8 cellular contexts compared by ENCODE assay signal in the genomic region with DNA sequence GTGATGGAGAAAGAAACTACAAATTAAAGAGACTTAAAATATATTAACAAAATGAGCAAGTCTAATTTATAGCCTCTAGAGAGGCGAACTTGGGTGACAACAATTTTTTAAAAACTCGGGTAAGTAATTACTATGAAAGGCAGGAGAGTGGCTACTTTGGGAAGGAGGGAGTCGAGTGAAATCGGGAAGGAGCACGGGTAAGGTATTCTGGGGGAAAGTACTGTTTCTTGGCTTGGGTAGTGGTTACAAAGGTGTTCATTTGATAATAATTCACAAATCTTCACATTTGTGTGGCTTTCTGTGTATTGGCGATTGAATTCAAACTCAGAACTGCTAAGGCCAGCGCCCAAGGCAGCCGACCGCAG. TPM values are rescaled to one million over a fixed set of nuclear protein-coding genes. Genes with fewer than 3 reads are reported as not detected.
DNase-seq lines count a peak whose midpoint lies in the region; ATAC-seq and TF ChIP-seq lines count a peak whose summit lies in the region.

No MANE protein-coding gene starts in this region.

- H3K36me3 ChIP-seq in ACC112 (ENCODE audit: insufficient read depth, low read length), result no peaks in the 10 kb centered on the region
- no peaks in the 10 kb centered on the region for H3K36me3 ChIP-seq in HUES64 (ENCODE audit: insufficient read depth, low read length)
- no peaks in the 10 kb centered on the region for H3K36me3 ChIP-seq in WERI-Rb-1

- 37% methylated on average over 9 of the region's 9 CpGs for WGBS in HUES64

- H3K27me3 ChIP-seq in ACC112 (ENCODE audit: insufficient read depth, low read length) (no peaks in the 10 kb centered on the region), HUES64 (ENCODE audit: insufficient read depth, low read length) (peaks cover 57% of the 10 kb centered on the region), WERI-Rb-1 (ENCODE audit: insufficient read depth, low read depth, severe bottlenecking) (no peaks in the 10 kb centered on the region)

- H3K4me3 ChIP-seq in ACC112 (ENCODE audit: low read depth, low read length), result peak overlapping the region; percentile 91
- peak overlapping the region; percentile 71; the same call in 1 of the 2 replicates for H3K4me3 ChIP-seq in HUES64 (ENCODE audit: low read length)
- no peak overlapping the region for H3K4me3 ChIP-seq in WERI-Rb-1 (ENCODE audit: low read depth, low read length)

- H3K27me3 Mint-ChIP-seq in brain, result peaks cover 56% of the 10 kb centered on the region
- H3K27me3 Mint-ChIP-seq in natural killer cell treated with Interleukin-12 subunit alpha and Interleukin-12 subunit beta and Interleukin-15 and Interleukin-18, amount 100 ng/mL, for 72 hours, result peaks cover 7 to 21% of the 10 kb centered on the region in 2 donors

- no peak for DNase-seq in natural killer cell treated with Interleukin-12 subunit alpha and Interleukin-12 subunit beta and Interleukin-15 and Interleukin-18, amount 100 ng/mL, for 72 hours (ENCODE audit: low spot score)
- DNase-seq in WERI-Rb-1, result no peak
- DNase-seq in amniotic stem cell (lab: John Stamatoyannopoulos, UW), result no peak

- peaks cover 26% of the 10 kb centered on the region for H3K4me1 Mint-ChIP-seq in brain
- peaks cover 8 to 9% of the 10 kb centered on the region in 2 donors for H3K4me1 Mint-ChIP-seq in natural killer cell treated with Interleukin-12 subunit alpha and Interleukin-12 subunit beta and Interleukin-15 and Interleukin-18, amount 100 ng/mL, for 72 hours (ENCODE audit: low read depth in 2 of 2)

- H3K79me2 ChIP-seq in ACC112 (ENCODE audit: control insufficient read depth, insufficient read depth, low read length, unreplicated experiment), result no peaks in the 10 kb centered on the region

- H3K9me3 Mint-ChIP-seq in brain, result peaks cover 7 to 13% (median 11%) of the 10 kb centered on the region in 5 experiments
- H3K9me3 Mint-ChIP-seq in natural killer cell treated with Interleukin-12 subunit alpha and Interleukin-12 subunit beta and Interleukin-15 and Interleukin-18, amount 100 ng/mL, for 72 hours, result no peaks in the 10 kb centered on the region

- no peak for ATAC-seq in natural killer cell treated with Interleukin-12 subunit alpha and Interleukin-12 subunit beta and Interleukin-15 and Interleukin-18, amount 100 ng/mL, for 72 hours
- ATAC-seq in HG02973 (IDR thresholded peaks at IDR 0.05; ENCODE audit: unreplicated experiment) (no peak), HG02884 (IDR thresholded peaks at IDR 0.05; ENCODE audit: unreplicated experiment) (no peak)

- peak overlapping the region; percentile 66 to 87 (median 72) for H3K27ac Mint-ChIP-seq in brain
- peak overlapping the region; percentile 6 to 48 for H3K27ac Mint-ChIP-seq in natural killer cell treated with Interleukin-12 subunit alpha and Interleukin-12 subunit beta and Interleukin-15 and Interleukin-18, amount 100 ng/mL, for 72 hours

- H3K27ac ChIP-seq in ACC112 (ENCODE audit: low read depth, low read length), result no peak overlapping the region
- no peak overlapping the region for H3K27ac ChIP-seq in HUES64 (ENCODE audit: low read depth, low read length)
- no peak overlapping the region for H3K27ac ChIP-seq in WERI-Rb-1

- H3K4me1 ChIP-seq in ACC112 (ENCODE audit: control insufficient read depth, insufficient read depth, low read length, unreplicated experiment) (peaks cover 18% of the 10 kb centered on the region), HUES64 (ENCODE audit: insufficient read depth, low read length) (peaks cover 10% of the 10 kb centered on the region; the same call in 1 of the 2 replicates)

- H3K9me3 ChIP-seq in HUES64 (ENCODE audit: insufficient read depth, low read depth, low read length) (no peaks in the 10 kb centered on the region), WERI-Rb-1 (ENCODE audit: severe bottlenecking) (no peaks in the 10 kb centered on the region)

- H3K9ac ChIP-seq in HUES64 (ENCODE audit: low read depth, low read length), result no peak overlapping the region

- H3K36me3 Mint-ChIP-seq in brain, result no peaks in the 10 kb centered on the region
- no peaks in the 10 kb centered on the region for H3K36me3 Mint-ChIP-seq in natural killer cell treated with Interleukin-12 subunit alpha and Interleukin-12 subunit beta and Interleukin-15 and Interleukin-18, amount 100 ng/mL, for 72 hours

- H3K4me3 Mint-ChIP-seq in brain, result peak overlapping the region; percentile 79 to 90 (median 86)
- peak overlapping the region; percentile 57 for H3K4me3 Mint-ChIP-seq in natural killer cell treated with Interleukin-12 subunit alpha and Interleukin-12 subunit beta and Interleukin-15 and Interleukin-18, amount 100 ng/mL, for 72 hours

- no peak for TF ChIP-seq CTCF in brain (conservative IDR thresholded peaks at IDR 0.05)
- no peak for TF ChIP-seq CTCF in WERI-Rb-1 (IDR thresholded peaks at IDR 0.05; ENCODE audit: low read depth, low read length)

- peak overlapping the region; percentile 51 for H2AFZ ChIP-seq in ACC112 (ENCODE audit: low read length, unreplicated experiment)

RNA-seq across cellular contexts. Expression of gene GRID1, which starts 32.9 kb away (rescaled TPM):
- 0.40 TPM for polyA plus RNA-seq in HUES64 (2013, experiment 1 of 2)
- 0.19 TPM for polyA plus RNA-seq in HUES64 (2013, experiment 2 of 2)
- 13.2 TPM for polyA plus RNA-seq in brain (ENCODE audit: insufficient read depth, low read depth, low replicate concordance)
- not detected for total RNA-seq in natural killer cell treated with Interleukin-12 subunit alpha and Interleukin-12 subunit beta and Interleukin-15 and Interleukin-18, amount 100 ng/mL, for 72 hours
